Comparison of ENCODE assay signal across 32 cellular contexts in the genomic region with DNA sequence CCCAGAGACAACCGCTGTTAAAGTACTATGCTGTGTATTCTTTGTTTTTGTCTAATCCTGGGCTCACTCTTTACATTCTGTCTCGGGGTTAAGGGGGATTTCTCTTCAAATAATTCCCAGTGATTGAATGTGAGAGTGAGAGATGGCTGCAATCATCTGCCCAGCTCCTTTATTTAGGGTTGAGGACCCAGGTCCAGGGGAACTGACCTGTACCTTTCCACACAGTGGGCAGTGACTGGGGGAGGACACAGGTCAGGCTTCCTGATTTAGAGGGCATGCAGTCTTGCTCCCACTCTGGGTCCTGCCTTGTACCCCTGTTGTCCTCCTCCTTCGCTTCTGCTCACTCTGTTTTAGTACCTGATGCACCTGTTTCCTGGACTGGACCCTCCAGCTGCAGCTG. TPM values are rescaled to one million over a fixed set of nuclear protein-coding genes. Genes with fewer than 3 reads are reported as not detected.
"Had no signal": no experiment of that assay in that cellular context is flagged by ENCODE, and none has a peak within 500 bp of the region (broad histone marks: within the 10 kb centered on the region; RNA-seq: fewer than 3 reads in every experiment).

No MANE protein-coding gene starts in this region.

- H3K9me3 Mint-ChIP-seq: activated B cell treated with CpG ODN at 0.5 μM for 24 hours; activated CD4-positive, alpha-beta memory T cell treated with anti-CD3 and anti-CD28 coated beads, Interleukin-2, amount 10 ng/mL, durations not matched to agents 7 days and 5 days; activated naive CD4-positive, alpha-beta T cell treated with anti-CD3 and anti-CD28 coated beads, Interleukin-2, amount 10 ng/mL, durations not matched to agents 7 days and 5 days; activated naive CD8-positive, alpha-beta T cell treated with anti-CD3 and anti-CD28 coated beads, Interleukin-2, amount 50 U/mL, for 24 hours had no signal

- H3K27ac ChIP-seq: brain microvascular endothelial cell, RWPE1, VCaP had no signal

- DNase-seq: activated B cell treated with CpG ODN at 0.5 μM for 24 hours; activated CD4-positive, alpha-beta memory T cell treated with anti-CD3 and anti-CD28 coated beads, Interleukin-2, amount 10 ng/mL, durations not matched to agents 7 days and 5 days; activated CD4-positive, alpha-beta T cell treated with anti-CD3 and anti-CD28 coated beads for 1 hour; activated CD4-positive, alpha-beta T cell treated with anti-CD3 and anti-CD28 coated beads for 48 hours; activated CD8-positive, alpha-beta memory T cell treated with anti-CD3 and anti-CD28 coated beads for 24 hours; activated CD8-positive, alpha-beta memory T cell treated with anti-CD3 and anti-CD28 coated beads, Interleukin-2, amount 10 ng/mL, durations not matched to agents 7 days and 5 days; activated CD8-positive, alpha-beta memory T cell treated with anti-CD3 and anti-CD28 coated beads, Interleukin-2, amount 50 U/mL, for 48 hours; activated effector memory CD4-positive, alpha-beta T cell treated with Interleukin-2 at 50 U/mL for 16 hours; activated naive CD4-positive, alpha-beta T cell treated with anti-CD3 and anti-CD28 coated beads, Interleukin-2, amount 10 ng/mL, durations not matched to agents 7 days and 5 days; activated naive CD8-positive, alpha-beta T cell treated with anti-CD3 and anti-CD28 coated beads, Interleukin-2, amount 50 U/mL, for 24 hours; activated T-cell treated with anti-CD3 and anti-CD28 coated beads, Interleukin-2, amount 50 U/mL, for 48 hours; aorta; brain microvascular endothelial cell; NCI-H1092 treated with DMSO at 0.1 percent for 48 hours; NCI-H187; NCI-H2029 treated with DMSO at 0.1 percent for 48 hours; NCI-H2107; NCI-H2171; NCI-H510A; NCI-H526; NCI-H748 treated with DMSO at 0.1 percent for 48 hours; NK-92 treated with Interleukin-12 subunit alpha and Interleukin-12 subunit beta, amount 100 ng/mL, for 24 hours; PC-3; Right ventricle myocardium superior; SW 1271; T-helper 1 cell; T-helper 2 cell; T-helper 9 cell had no signal

- H3K4me1 Mint-ChIP-seq: activated B cell treated with CpG ODN at 0.5 μM for 24 hours; activated CD4-positive, alpha-beta memory T cell treated with anti-CD3 and anti-CD28 coated beads, Interleukin-2, amount 10 ng/mL, durations not matched to agents 7 days and 5 days; activated naive CD4-positive, alpha-beta T cell treated with anti-CD3 and anti-CD28 coated beads, Interleukin-2, amount 10 ng/mL, durations not matched to agents 7 days and 5 days; activated naive CD8-positive, alpha-beta T cell treated with anti-CD3 and anti-CD28 coated beads, Interleukin-2, amount 50 U/mL, for 24 hours had no signal

- H3K27me3 Mint-ChIP-seq: activated B cell treated with CpG ODN at 0.5 μM for 24 hours; activated CD8-positive, alpha-beta memory T cell treated with anti-CD3 and anti-CD28 coated beads, Interleukin-2, amount 10 ng/mL, durations not matched to agents 7 days and 5 days; activated naive CD4-positive, alpha-beta T cell treated with anti-CD3 and anti-CD28 coated beads, Interleukin-2, amount 10 ng/mL, durations not matched to agents 7 days and 5 days; activated naive CD8-positive, alpha-beta T cell; activated naive CD8-positive, alpha-beta T cell treated with anti-CD3 and anti-CD28 coated beads, Interleukin-2, amount 50 U/mL, for 24 hours had no signal

- H3K27ac Mint-ChIP-seq: activated B cell treated with CpG ODN at 0.5 μM for 24 hours; activated CD4-positive, alpha-beta memory T cell treated with anti-CD3 and anti-CD28 coated beads, Interleukin-2, amount 10 ng/mL, durations not matched to agents 7 days and 5 days; activated CD8-positive, alpha-beta memory T cell treated with anti-CD3 and anti-CD28 coated beads, Interleukin-2, amount 10 ng/mL, durations not matched to agents 7 days and 5 days; activated naive CD8-positive, alpha-beta T cell; activated naive CD8-positive, alpha-beta T cell treated with anti-CD3 and anti-CD28 coated beads, Interleukin-2, amount 50 U/mL, for 24 hours had no signal

- H3K27me3 ChIP-seq: brain microvascular endothelial cell had no signal

- H3K4me3 Mint-ChIP-seq: activated B cell treated with CpG ODN at 0.5 μM for 24 hours; activated CD4-positive, alpha-beta memory T cell treated with anti-CD3 and anti-CD28 coated beads, Interleukin-2, amount 10 ng/mL, durations not matched to agents 7 days and 5 days; activated CD8-positive, alpha-beta memory T cell treated with anti-CD3 and anti-CD28 coated beads, Interleukin-2, amount 10 ng/mL, durations not matched to agents 7 days and 5 days; activated naive CD4-positive, alpha-beta T cell treated with anti-CD3 and anti-CD28 coated beads, Interleukin-2, amount 10 ng/mL, durations not matched to agents 7 days and 5 days; activated naive CD8-positive, alpha-beta T cell; activated naive CD8-positive, alpha-beta T cell treated with anti-CD3 and anti-CD28 coated beads, Interleukin-2, amount 50 U/mL, for 24 hours had no signal

RNA-seq across cellular contexts. Expression of a gene that starts 35.0 kb away (rescaled TPM):
- total RNA-seq: activated B cell treated with CpG ODN at 0.5 μM for 24 hours; activated CD4-positive, alpha-beta memory T cell treated with anti-CD3 and anti-CD28 coated beads, Interleukin-2, amount 10 ng/mL, durations not matched to agents 7 days and 5 days; activated CD8-positive, alpha-beta memory T cell treated with anti-CD3 and anti-CD28 coated beads, Interleukin-2, amount 10 ng/mL, durations not matched to agents 7 days and 5 days; aorta; M059J; PC-3 had no signal
